15 cellular contexts compared by ENCODE assay signal in the genomic region with DNA sequence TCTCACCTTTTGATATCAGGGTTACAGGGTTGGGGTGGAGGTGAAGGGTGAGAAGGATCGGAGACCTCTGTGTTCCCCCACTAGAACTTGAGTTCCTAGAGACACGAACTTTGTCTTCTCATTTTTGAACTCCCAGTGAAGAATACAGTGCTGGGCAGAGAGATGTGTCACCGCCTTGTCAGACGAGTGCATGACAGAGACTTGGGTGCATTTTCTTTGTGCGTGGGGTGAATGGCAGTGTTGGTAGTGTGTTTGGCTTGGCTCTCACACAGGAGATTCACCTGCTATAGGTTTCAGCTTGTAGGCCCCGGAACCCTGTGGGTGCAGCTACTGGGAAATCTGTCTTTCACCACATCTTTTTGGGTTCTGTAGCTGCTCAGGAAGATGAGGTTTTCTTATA. TPM values are rescaled to one million over a fixed set of nuclear protein-coding genes. Genes with fewer than 3 reads are reported as not detected.
A peak's percentile ranks its signal among the peaks of the same experiment; 100 is the strongest.
DNase-seq lines count a peak whose midpoint lies in the region; ATAC-seq lines count a peak whose summit lies in the region.
"Had no signal": no experiment of that assay in that cellular context is flagged by ENCODE, and none has a peak within 500 bp of the region (broad histone marks: within the 10 kb centered on the region; RNA-seq: fewer than 3 reads in every experiment).

No MANE protein-coding gene starts in this region.

- no peaks in the 10 kb centered on the region for H3K27me3 Mint-ChIP-seq in T-helper 2 cell treated with Interferon-gamma antibody and Interleukin-4, amounts not matched to agents 5 μg/mL and 100 μg/mL, for 36 hours (ENCODE audit: low read depth)
- H3K27me3 Mint-ChIP-seq in activated T-cell treated with anti-CD3 and anti-CD28 coated beads, Interleukin-2, amount 50 U/mL, for 24 hours: no peaks in the 10 kb centered on the region

- peak overlapping the region; percentile 68 for H3K4me3 Mint-ChIP-seq in T-helper 2 cell treated with Interferon-gamma antibody and Interleukin-4, amounts not matched to agents 5 μg/mL and 100 μg/mL, for 36 hours
- H3K4me3 Mint-ChIP-seq in activated T-cell treated with anti-CD3 and anti-CD28 coated beads, Interleukin-2, amount 50 U/mL, for 24 hours: peak overlapping the region; percentile 72
- H3K4me3 Mint-ChIP-seq: nephron had no signal

- peak; percentile 52 for ATAC-seq in esophagus mucosa
- ATAC-seq in HG02884 (IDR thresholded peaks at IDR 0.05; ENCODE audit: unreplicated experiment): no peak

- peak; percentile 77 for DNase-seq in T-helper 2 cell treated with Interferon-gamma antibody and Interleukin-4, amounts not matched to agents 5 μg/mL and 100 μg/mL, for 36 hours (ENCODE audit: low spot score)
- DNase-seq in activated T-cell treated with anti-CD3 and anti-CD28 coated beads, Interleukin-2, amount 50 U/mL, for 24 hours: peak; percentile 74
- peak; percentile 64 to 76 for DNase-seq in stimulated activated CD8-positive, alpha-beta memory T cell treated with anti-CD3 and anti-CD28 coated beads, Interleukin-15, amount 100 ng/mL, for 48 hours (ENCODE audit: low read depth in 2 of 2)
- DNase-seq in NCI-H2029 (lab: John Stamatoyannopoulos, UW): no peak
- DNase-seq in mucosa of gallbladder (ENCODE audit: low spot score): no peak
- no peak for DNase-seq in NCI-H1417 treated with DMSO at 0.1 percent for 48 hours (lab: John Stamatoyannopoulos, UW)
- DNase-seq: GDM1, NCI-H748 treated with DMSO at 0.1 percent for 48 hours, small intestine had no signal

- peaks cover 85% of the 10 kb centered on the region for H3K4me1 Mint-ChIP-seq in T-helper 2 cell treated with Interferon-gamma antibody and Interleukin-4, amounts not matched to agents 5 μg/mL and 100 μg/mL, for 36 hours (ENCODE audit: low read depth)
- H3K4me1 Mint-ChIP-seq in activated T-cell treated with anti-CD3 and anti-CD28 coated beads, Interleukin-2, amount 50 U/mL, for 24 hours (ENCODE audit: low read depth): peaks cover 100% of the 10 kb centered on the region
- H3K4me1 Mint-ChIP-seq: nephron had no signal

- H3K9me3 Mint-ChIP-seq in T-helper 2 cell treated with Interferon-gamma antibody and Interleukin-4, amounts not matched to agents 5 μg/mL and 100 μg/mL, for 36 hours: no peaks in the 10 kb centered on the region
- no peaks in the 10 kb centered on the region for H3K9me3 Mint-ChIP-seq in activated T-cell treated with anti-CD3 and anti-CD28 coated beads, Interleukin-2, amount 50 U/mL, for 24 hours
- H3K9me3 Mint-ChIP-seq: nephron had no signal

- peak overlapping the region; percentile 83 for H3K27ac Mint-ChIP-seq in T-helper 2 cell treated with Interferon-gamma antibody and Interleukin-4, amounts not matched to agents 5 μg/mL and 100 μg/mL, for 36 hours
- peak overlapping the region; percentile 96 for H3K27ac Mint-ChIP-seq in activated T-cell treated with anti-CD3 and anti-CD28 coated beads, Interleukin-2, amount 50 U/mL, for 24 hours
- H3K27ac Mint-ChIP-seq: nephron had no signal

- peaks cover 7% of the 10 kb centered on the region for H3K36me3 Mint-ChIP-seq in T-helper 2 cell treated with Interferon-gamma antibody and Interleukin-4, amounts not matched to agents 5 μg/mL and 100 μg/mL, for 36 hours (ENCODE audit: low read depth)
- peaks cover 2% of the 10 kb centered on the region for H3K36me3 Mint-ChIP-seq in activated T-cell treated with anti-CD3 and anti-CD28 coated beads, Interleukin-2, amount 50 U/mL, for 24 hours (ENCODE audit: low read depth)

RNA-seq across cellular contexts. Expression of a gene that starts 40.0 kb away (rescaled TPM):
- total RNA-seq in esophagus mucosa: 0.48 TPM
- total RNA-seq in mucosa of gallbladder: 1.3 TPM
- total RNA-seq: chondrocyte, SJSA1 had no signal

RNA-seq across cellular contexts. Expression of a gene that starts 42.3 kb away (rescaled TPM):
- total RNA-seq in esophagus mucosa (51.7 TPM), mucosa of gallbladder (90.5 TPM)

RNA-seq across cellular contexts. Expression of a gene that starts 59.7 kb away (rescaled TPM):
- 0.20 TPM for total RNA-seq in esophagus mucosa
- 12.7 TPM for total RNA-seq in mucosa of gallbladder
- total RNA-seq: activated CD8-positive, alpha-beta memory T cell treated with anti-CD3 and anti-CD28 coated beads for 36 hours; chondrocyte; SJSA1 had no signal

Comparison
In these comparisons a context has a peak if more than half of its experiments do, and no peak if none do; other contexts are left out.
1. DNase-seq: peak in T-helper 2 cell treated with Interferon-gamma antibody and Interleukin-4, amounts not matched to agents 5 μg/mL and 100 μg/mL, for 36 hours (single experiment), activated T-cell treated with anti-CD3 and anti-CD28 coated beads, Interleukin-2, amount 50 U/mL, for 24 hours (single experiment) and stimulated activated CD8-positive, alpha-beta memory T cell treated with anti-CD3 and anti-CD28 coated beads, Interleukin-15, amount 100 ng/mL, for 48 hours (2 of 2); none in NCI-H2029 (single experiment), mucosa of gallbladder (single experiment) and NCI-H1417 treated with DMSO at 0.1 percent for 48 hours (single experiment).
2. RNA of a gene that starts 59.7 kb away (total RNA-seq): 12.7 TPM in mucosa of gallbladder (single experiment); 0.20 TPM in esophagus mucosa (single experiment); every median in the first group is over 10 times any median in the second.